27 cellular contexts compared by ENCODE assay signal in the genomic region with DNA sequence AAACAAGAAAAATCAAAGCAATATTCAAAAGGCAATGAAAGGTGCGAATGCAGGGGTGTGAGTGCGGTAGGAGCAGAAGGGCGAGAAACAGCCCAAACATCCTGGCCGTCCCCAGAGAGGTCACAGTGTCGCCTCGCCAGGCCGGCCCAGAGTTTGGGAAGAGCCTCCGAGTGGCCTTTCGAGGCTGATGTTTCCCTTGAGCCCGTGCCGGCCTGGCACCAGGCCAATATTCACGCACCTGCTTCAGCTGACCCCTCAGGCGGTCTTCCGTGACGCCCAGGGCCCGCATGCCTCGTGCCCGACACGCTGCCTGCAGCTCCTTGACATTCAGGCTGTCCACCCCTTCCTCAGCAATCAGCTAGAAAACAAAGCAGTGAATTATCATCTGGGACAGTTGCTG.
"Had no signal": no experiment of that assay in that cellular context is flagged by ENCODE, and none has a peak within 500 bp of the region (broad histone marks: within the 10 kb centered on the region; RNA-seq: fewer than 3 reads in every experiment).

No MANE protein-coding gene starts in this region.

- ATAC-seq: activated CD4-positive, alpha-beta T cell treated with anti-CD3 and anti-CD28 coated beads for 36 hours; activated CD4-positive, CD25-positive, alpha-beta regulatory T cell treated with anti-CD3 and anti-CD28 coated beads, Interleukin-2, amount 50 U/mL, for 24 hours; activated CD8-positive, alpha-beta T cell treated with anti-CD3 and anti-CD28 coated beads, Interleukin-2, amount 10 ng/mL, durations not matched to agents 7 days and 5 days; body of pancreas had no signal

- DNase-seq: activated CD4-positive, alpha-beta T cell treated with anti-CD3 and anti-CD28 coated beads for 36 hours; activated CD4-positive, alpha-beta T cell treated with anti-CD3 and anti-CD28 coated beads, Interleukin-2, amount 10 ng/mL, durations not matched to agents 7 days and 5 days; activated CD4-positive, alpha-beta T cell treated with anti-CD3 and anti-CD28 coated beads, Interleukin-2, amount 50 U/mL, for 48 hours; activated CD8-positive, alpha-beta T cell treated with anti-CD3 and anti-CD28 coated beads, Interleukin-2, amount 10 ng/mL, durations not matched to agents 7 days and 5 days; activated gamma-delta T cell; activated naive CD4-positive, alpha-beta T cell treated with Interleukin-2 at 50 U/mL for 16 hours; activated T-cell treated with anti-CD3 and anti-CD28 coated beads, Interleukin-2, amount 50 U/mL, for 24 hours; adrenal gland; body of pancreas; caudate nucleus; cerebellar nuclear complex; Kasumi-1; KG1; MG63; NCI-H1048; NCI-H1105 treated with DMSO at 0.1 percent for 48 hours; NCI-H1436; NCI-H1694 treated with DMSO at 0.1 percent for 48 hours; NCI-H2029; NCI-H345; NCI-H524 treated with DMSO at 0.1 percent for 48 hours; OCI-M1; SIG-M5; T1000 had no signal

- FAIRE-seq: astrocyte had no signal

- H3K27ac ChIP-seq: adrenal gland, body of pancreas, breast epithelium had no signal
